ENCODE assay signal across 27 cellular contexts in the genomic region with DNA sequence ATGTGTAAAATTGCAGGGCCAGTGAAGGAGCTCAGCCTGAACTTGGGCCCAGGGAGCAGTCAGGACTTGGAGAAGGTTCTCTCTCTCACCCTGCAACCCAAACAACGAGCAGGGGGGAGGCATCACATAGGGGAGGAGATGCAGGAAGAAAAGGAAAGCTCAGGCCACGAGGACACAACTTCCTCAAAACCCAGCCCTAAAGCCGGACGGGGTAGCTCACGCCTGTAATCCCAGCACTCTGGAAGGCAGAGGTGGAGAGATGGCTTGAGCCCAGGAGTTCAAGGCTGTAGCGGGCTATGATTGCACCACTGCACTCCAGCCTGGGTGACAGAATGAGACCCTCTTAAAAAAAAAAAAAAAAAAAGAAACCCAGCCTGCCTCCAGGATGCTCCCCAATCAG.
DNase-seq lines count a peak whose midpoint lies in the region; ATAC-seq, FAIRE-seq and TF ChIP-seq lines count a peak whose summit lies in the region.
"Had no signal": no experiment of that assay in that cellular context is flagged by ENCODE, and none has a peak within 500 bp of the region (broad histone marks: within the 10 kb centered on the region; RNA-seq: fewer than 3 reads in every experiment).

No MANE protein-coding gene starts in this region.

- no peaks in the 10 kb centered on the region for H3K9me3 Mint-ChIP-seq in activated naive CD4-positive, alpha-beta T cell treated with anti-CD3 and anti-CD28 coated beads for 36 hours
- H3K9me3 Mint-ChIP-seq: CD8-positive, alpha-beta T cell had no signal

- H2AK5ac ChIP-seq in H1 (ENCODE audit: low read depth, low read length) (0 out of 2 replicates have a peak overlapping the region, but pooled peaks have one; percentile 2), neuronal stem cell (ENCODE audit: low read depth, low read length) (no peak overlapping the region)

- intact Hi-C loops in right lobe of liver (cut with DNase I), result no loop called here
- intact Hi-C loops in activated naive CD4-positive, alpha-beta T cell treated with anti-CD3 and anti-CD28 coated beads for 36 hours (cut with micrococcal nuclease), result no loop called here

- peaks cover 73% of the 10 kb centered on the region for H3K4me1 ChIP-seq in HUES6 (ENCODE audit: control insufficient read depth, insufficient read depth, low read length)
- peaks cover 13 to 44% (median 41%) of the 10 kb centered on the region in 4 experiments for H3K4me1 ChIP-seq in H1 (replicated peaks in 1 of 4; ENCODE audit: control insufficient read depth in 3 of 4, insufficient read depth in 4 of 4, low read length in 3 of 4)
- peaks cover 0 to 20% (median 8%) of the 10 kb centered on the region in 4 donors for H3K4me1 ChIP-seq in right lobe of liver
- H3K4me1 ChIP-seq in neuronal stem cell (ENCODE audit: control insufficient read depth in 2 of 2, insufficient read depth in 1 of 2, low read depth in 1 of 2, low read length in 2 of 2), result peaks cover 26 to 39% of the 10 kb centered on the region in 2 donors
- H3K4me1 ChIP-seq: colonic mucosa had no signal

- H3K9ac ChIP-seq in HUES6 (ENCODE audit: low read length), result peak overlapping the region; percentile 32
- H3K9ac ChIP-seq in H1 (replicated peaks in 1 of 4; ENCODE audit: extremely low read depth in 1 of 4, low read depth in 3 of 4, low read length in 3 of 4), result no peak overlapping the region
- no peak overlapping the region for H3K9ac ChIP-seq in neuronal stem cell (ENCODE audit: low read depth, low read length, poor library complexity)

- H2BK12ac ChIP-seq in H1 (ENCODE audit: low read depth, low read length), result peak overlapping the region; percentile 76
- H2BK12ac ChIP-seq in neuronal stem cell (ENCODE audit: low read length), result no peak overlapping the region

- H2BK20ac ChIP-seq in H1 (ENCODE audit: low read length), result peak overlapping the region; percentile 49; the same call in 1 of the 2 replicates

- no peak overlapping the region for H3K56ac ChIP-seq in H1 (replicated peaks; ENCODE audit: insufficient read length, low read depth, low read length)

- CTCF ChIA-PET in H1 (lab: Charles Lee; ENCODE audit: partially characterized antibody), result interaction anchor here (1.0 to 1.5 kb wide), 3 partner anchors 14 to 339 kb away, joined by 3 to 5 read pairs (median 4); no protein-coding TSS in a partner anchor
- CTCF ChIA-PET in activated naive CD4-positive, alpha-beta T cell treated with anti-CD3 and anti-CD28 coated beads for 36 hours (lab: Charles Lee), result interaction anchor here (0.7 kb wide), 1 partner anchor 830 kb away, joined by 3 read pairs; no protein-coding TSS in a partner anchor

- H3K9me3 ChIP-seq in HUES6 (ENCODE audit: control insufficient read depth, insufficient read depth, low read depth, low read length) (no peaks in the 10 kb centered on the region), H1 (ENCODE audit: insufficient read depth in 2 of 2, low read depth in 1 of 2, low read length in 1 of 2) (no peaks in the 10 kb centered on the region), right lobe of liver (no peaks in the 10 kb centered on the region), neuronal stem cell (replicated peaks in 1 of 2; ENCODE audit: control insufficient read depth in 2 of 2, insufficient read depth in 1 of 2, low read depth in 1 of 2, low read length in 2 of 2) (no peaks in the 10 kb centered on the region)
- H3K9me3 ChIP-seq: BE2C, colonic mucosa, neutrophil, tibial nerve had no signal

- no peaks in the 10 kb centered on the region for H3K79me1 ChIP-seq in H1 (ENCODE audit: low read depth, low read length)
- H3K79me1 ChIP-seq in neuronal stem cell (ENCODE audit: low read depth, low read length), result no peaks in the 10 kb centered on the region

- H3K4me1 Mint-ChIP-seq in activated naive CD4-positive, alpha-beta T cell treated with anti-CD3 and anti-CD28 coated beads for 36 hours (ENCODE audit: low read depth), result peaks cover 2% of the 10 kb centered on the region

- H3K27me3 ChIP-seq in HUES6 (ENCODE audit: control insufficient read depth, insufficient read depth, low read length) (no peaks in the 10 kb centered on the region), H1 (replicated peaks in 1 of 4; ENCODE audit: control insufficient read depth in 3 of 4, extremely low read depth in 1 of 4, insufficient read depth in 3 of 4, low read length in 3 of 4) (no peaks in the 10 kb centered on the region), right lobe of liver (no peaks in the 10 kb centered on the region), neuronal stem cell (ENCODE audit: control insufficient read depth in 3 of 3, insufficient read depth in 3 of 3, low read depth in 1 of 3, low read length in 3 of 3) (no peaks in the 10 kb centered on the region)
- H3K27me3 ChIP-seq: BE2C, colonic mucosa, neutrophil, tibial nerve had no signal

- H3K18ac ChIP-seq in H1 (ENCODE audit: extremely low read depth, low read length) (peak overlapping the region; percentile 44; the same call in 1 of the 2 replicates), neuronal stem cell (ENCODE audit: low read length) (peak overlapping the region; percentile 73)

- no peaks in the 10 kb centered on the region for H3K36me3 Mint-ChIP-seq in activated naive CD4-positive, alpha-beta T cell treated with anti-CD3 and anti-CD28 coated beads for 36 hours (ENCODE audit: low read depth)
- H3K36me3 Mint-ChIP-seq: CD8-positive, alpha-beta T cell had no signal

- H3K36me3 ChIP-seq in HUES6 (ENCODE audit: control insufficient read depth, insufficient read depth, low read length) (no peaks in the 10 kb centered on the region), H1 (ENCODE audit: control insufficient read depth in 2 of 4, insufficient read depth in 4 of 4, low read length in 3 of 4) (no peaks in the 10 kb centered on the region), right lobe of liver (no peaks in the 10 kb centered on the region), neuronal stem cell (replicated peaks in 1 of 2; ENCODE audit: control insufficient read depth in 2 of 2, insufficient read depth in 2 of 2, low read length in 2 of 2) (no peaks in the 10 kb centered on the region)
- H3K36me3 ChIP-seq: BE2C, colonic mucosa, neutrophil, tibial nerve had no signal

- TF ChIP-seq CTCF in H1 (IDR thresholded peaks at IDR 0.05; ENCODE audit: control extremely low read depth in 1 of 3, insufficient read depth in 1 of 3, low read depth in 1 of 3, low read length in 3 of 3) (no peak), right lobe of liver (IDR thresholded peaks at IDR 0.05) (no peak)

- no peak for DNase-seq in H1 (ENCODE audit: low read depth in 1 of 2, low spot score in 2 of 2)
- DNase-seq in right lobe of liver, result no peak
- DNase-seq in neuronal stem cell (ENCODE audit: low spot score), result no peak
- no peak for DNase-seq in NCI-H2171 (lab: John Stamatoyannopoulos, UW)
- no peak for DNase-seq in HUDEP-2 (lab: John Stamatoyannopoulos, UW; ENCODE audit: unreplicated experiment in 76 of 76)
- no peak for DNase-seq in activated naive CD4-positive, alpha-beta T cell treated with anti-CD3 and anti-CD28 coated beads for 36 hours
- DNase-seq: ACHN; activated CD4-positive, alpha-beta T cell treated with anti-CD3 and anti-CD28 coated beads for 48 hours; activated T-cell treated with anti-CD3 and anti-CD28 coated beads, Interleukin-2, amount 50 U/mL, for 1 hour; BE2C; CD8-positive, alpha-beta T cell; colonic mucosa; DMS 273 treated with DMSO at 0.1 percent for 48 hours; effector CD8-positive, alpha-beta T cell; head of caudate nucleus; NCI-H1417 treated with DMSO at 0.1 percent for 48 hours; NCI-H2081; stimulated activated CD4-positive, alpha-beta T cell treated with anti-CD3 and anti-CD28 coated beads, Interleukin-4, amount 100 ng/mL, for 24 hours; T-helper 2 cell had no signal

- H2BK15ac ChIP-seq in H1 (ENCODE audit: low read length) (no peak overlapping the region), neuronal stem cell (ENCODE audit: low read length) (no peak overlapping the region)

- no peak overlapping the region for H3K27ac Mint-ChIP-seq in activated naive CD4-positive, alpha-beta T cell treated with anti-CD3 and anti-CD28 coated beads for 36 hours
- H3K27ac Mint-ChIP-seq: CD8-positive, alpha-beta T cell had no signal

- H2BK120ac ChIP-seq in H1 (replicated peaks; ENCODE audit: low read depth, low read length) (peak overlapping the region; percentile 68), neuronal stem cell (ENCODE audit: low read depth, low read length) (no peak overlapping the region)

- no peak for FAIRE-seq in H1 (lab: Jason Lieb, UNC)
- FAIRE-seq: HTR-8/SVneo, keratinocyte had no signal

- H2BK5ac ChIP-seq in H1 (ENCODE audit: low read depth, low read length) (peak overlapping the region; percentile 86), neuronal stem cell (ENCODE audit: low read length) (no peak overlapping the region)

- no peak for TF ChIP-seq RAD21 in H1 (IDR thresholded peaks at IDR 0.05 in 1 of 2, conservative IDR thresholded peaks at IDR 0.05 in 1 of 2; ENCODE audit: low read depth in 2 of 2, low read length in 2 of 2)

- H3K4me3 Mint-ChIP-seq in activated naive CD4-positive, alpha-beta T cell treated with anti-CD3 and anti-CD28 coated beads for 36 hours, result no peak overlapping the region
- H3K4me3 Mint-ChIP-seq: CD8-positive, alpha-beta T cell had no signal

- H4K20me1 ChIP-seq in H1 (replicated peaks in 1 of 2; ENCODE audit: control insufficient read depth in 1 of 2, insufficient read depth in 2 of 2, low read length in 2 of 2), result no peaks in the 10 kb centered on the region

- TF ChIP-seq EP300 in H1 (IDR thresholded peaks at IDR 0.05; ENCODE audit: borderline replicate concordance in 1 of 2, low read depth in 2 of 2, low read length in 2 of 2), result no peak

- H3K27ac ChIP-seq in HUES6 (ENCODE audit: low read depth, low read length), result no peak overlapping the region
- no peak overlapping the region for H3K27ac ChIP-seq in H1 (ENCODE audit: low read depth, low read length)
- no peak overlapping the region for H3K27ac ChIP-seq in right lobe of liver
- no peak overlapping the region for H3K27ac ChIP-seq in neuronal stem cell (replicated peaks; ENCODE audit: low read length)
- H3K27ac ChIP-seq: colonic mucosa, neutrophil, tibial nerve had no signal

- no peaks in the 10 kb centered on the region for H3K79me2 ChIP-seq in H1 (ENCODE audit: control insufficient read depth in 1 of 2, insufficient read depth in 2 of 2, low read length in 2 of 2)

- TF ChIP-seq POLR2A in H1 (IDR thresholded peaks at IDR 0.05; ENCODE audit: control extremely low read depth in 1 of 2, low read depth in 2 of 2, low read length in 2 of 2) (no peak), right lobe of liver (IDR thresholded peaks at IDR 0.05) (no peak)

- H3K4me3 ChIP-seq in HUES6 (ENCODE audit: low read depth, low read length) (no peak overlapping the region), H1 (ENCODE audit: extremely low read depth in 1 of 4, insufficient read depth in 2 of 4, low read depth in 3 of 4, low read length in 4 of 4) (no peak overlapping the region), right lobe of liver (no peak overlapping the region), neuronal stem cell (ENCODE audit: low read length in 2 of 2) (no peak overlapping the region)
- H3K4me3 ChIP-seq: colonic mucosa, lung, tibial nerve had no signal

- no peak overlapping the region for H4K8ac ChIP-seq in H1 (ENCODE audit: extremely low read depth, insufficient read depth, low read length)
- H4K8ac ChIP-seq in neuronal stem cell (ENCODE audit: low read depth, low read length), result no peak overlapping the region

- H3K4me2 ChIP-seq in H1 (ENCODE audit: insufficient read depth in 1 of 2, low read depth in 2 of 2, low read length in 2 of 2) (peak overlapping the region in 1 of 2 experiments; percentile 30; a peak in 1 of 4 replicates), neuronal stem cell (ENCODE audit: insufficient read depth, low read length, poor library complexity, severe bottlenecking) (no peak overlapping the region)

- ATAC-seq in right lobe of liver, result peak; percentile 52 to 71 (median 66)
- ATAC-seq in esophagus mucosa, result no peak
- ATAC-seq: CD8-positive, alpha-beta T cell; Right ventricle myocardium inferior had no signal

- no peak overlapping the region for H2AFZ ChIP-seq in H1 (ENCODE audit: low read length)
- no peak overlapping the region for H2AFZ ChIP-seq in neuronal stem cell (ENCODE audit: low read length)

- no peak overlapping the region for H4K91ac ChIP-seq in H1 (replicated peaks; ENCODE audit: insufficient read length, low read length)
- H4K91ac ChIP-seq in neuronal stem cell (ENCODE audit: low read depth, low read length, poor library complexity), result peak overlapping the region; percentile 68

- H4K5ac ChIP-seq in H1 (ENCODE audit: insufficient read length, low read depth, low read length), result no peak overlapping the region

- H3K14ac ChIP-seq in H1 (ENCODE audit: insufficient read length) (no peak overlapping the region), neuronal stem cell (ENCODE audit: low read length) (no peak overlapping the region)

- H3K4ac ChIP-seq in H1 (replicated peaks; ENCODE audit: insufficient read length, low read depth, low read length) (no peak overlapping the region), neuronal stem cell (ENCODE audit: low read length) (no peak overlapping the region)

- 82% methylated on average over 6 of the region's 6 CpGs; no CpG with 5 or more reads in 1 of the 2 experiments for WGBS in H1 (ENCODE audit: extremely low coverage in 1 of 2, insufficient coverage in 1 of 2, insufficient read length in 1 of 2, insufficient replicate concordance in 2 of 2, low coverage in 1 of 2, low lambda C conversion rate in 2 of 2, missing lambda C conversion rate in 1 of 2), 2 experiments
- WGBS in right lobe of liver (ENCODE audit: insufficient coverage, low coverage, low lambda C conversion rate, missing lambda C conversion rate), result 27% methylated on average over 6 of the region's 6 CpGs
- WGBS in neuronal stem cell (ENCODE audit: extremely low coverage in 2 of 2, insufficient read length in 2 of 2, insufficient replicate concordance in 1 of 2), 2 donors, result no CpG with 5 or more reads among the region's 6 CpGs

- H3K23ac ChIP-seq in H1 (ENCODE audit: insufficient read length) (no peak overlapping the region), neuronal stem cell (ENCODE audit: low read depth, low read length, poor library complexity) (no peak overlapping the region)

- POLR2A ChIA-PET in H1 (lab: Charles Lee; ENCODE audit: partially characterized antibody), result interaction anchor here (2.2 to 2.7 kb wide), 2 partner anchors 8 to 11 kb away, joined by 7 to 11 read pairs; no protein-coding TSS in a partner anchor

- H3K27me3 Mint-ChIP-seq in activated naive CD4-positive, alpha-beta T cell treated with anti-CD3 and anti-CD28 coated beads for 36 hours (ENCODE audit: low read depth), result no peaks in the 10 kb centered on the region

- H3K23me2 ChIP-seq in H1 (ENCODE audit: low read depth, low read length), result no peaks in the 10 kb centered on the region
